8 cellular contexts compared by ENCODE assay signal in the genomic region with DNA sequence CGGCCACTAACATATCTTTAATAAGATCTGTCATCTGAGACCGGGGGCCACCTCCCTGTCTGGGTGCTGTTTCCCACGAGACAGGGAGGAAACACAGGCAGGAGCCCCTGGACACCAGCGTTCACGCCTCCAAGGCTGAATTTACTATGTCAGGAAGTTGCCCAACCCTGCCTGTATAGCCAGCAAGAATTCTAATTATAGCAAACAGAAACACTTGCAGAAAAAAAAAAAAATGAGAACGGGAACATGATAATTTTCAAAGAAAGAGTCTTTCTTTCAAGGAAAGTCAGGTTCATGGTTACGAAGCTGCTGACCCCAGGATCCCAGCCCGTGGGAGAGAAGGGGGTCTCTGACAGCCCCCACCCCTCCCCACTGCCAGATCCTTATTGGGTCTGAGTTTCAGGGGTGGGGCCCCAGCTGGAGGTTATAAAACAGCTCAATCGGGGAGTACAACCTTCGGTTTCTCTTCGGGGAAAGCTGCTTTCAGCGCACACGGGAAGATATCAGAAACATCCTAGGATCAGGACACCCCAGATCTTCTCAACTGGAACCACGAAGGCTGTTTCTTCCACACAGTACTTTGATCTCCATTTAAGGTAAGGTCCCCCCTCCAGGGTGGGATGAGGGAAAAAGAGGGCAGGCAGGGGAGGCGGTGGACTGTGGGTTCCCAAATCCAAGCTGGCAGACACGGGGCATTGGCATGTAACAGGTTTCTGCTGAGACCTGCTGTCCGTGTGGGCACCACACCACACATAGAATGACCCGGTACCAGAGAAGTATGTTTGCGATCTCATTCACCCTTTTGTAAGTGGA. TPM values are rescaled to one million over a fixed set of nuclear protein-coding genes. Genes with fewer than 3 reads are reported as not detected.
DNase-seq lines count a peak whose midpoint lies in the region; ATAC-seq, FAIRE-seq and TF ChIP-seq lines count a peak whose summit lies in the region.

A gene (plus strand): TSS at position 455 of the 813 bp plus-strand sequence. CDS start 4,981 bp downstream, outside the sequence.

- H3K4me3 ChIP-seq in CD8-positive, alpha-beta T cell (ENCODE audit: low read depth, low read length), result peak within 1 kb of the TSS; percentile 40
- peak within 1 kb of the TSS; percentile 60 to 65 for H3K4me3 ChIP-seq in duodenal mucosa (ENCODE audit: low read depth in 1 of 2, low read length in 2 of 2)

- H3K27ac Mint-ChIP-seq in CD8-positive, alpha-beta T cell, result no peak within 1 kb of the TSS
- H3K27ac Mint-ChIP-seq in nephron, result no peak within 1 kb of the TSS

- H3K9me3 Mint-ChIP-seq in CD8-positive, alpha-beta T cell, result no peaks in the 10 kb centered on the region
- peaks cover 8% of the 10 kb centered on the region for H3K9me3 Mint-ChIP-seq in nephron

- POLR2A ChIA-PET in CD8-positive, alpha-beta T cell (lab: Charles Lee), result no interaction called here

- no peaks in the 10 kb centered on the region for H3K9me3 ChIP-seq in CD8-positive, alpha-beta T cell (ENCODE audit: low read length)
- H3K9me3 ChIP-seq in duodenal mucosa (ENCODE audit: control insufficient read depth in 1 of 2, low read length in 2 of 2), result peaks cover 3 to 9% of the 10 kb centered on the region in 2 donors

- H3K36me3 Mint-ChIP-seq in CD8-positive, alpha-beta T cell, result no peaks in the 10 kb centered on the region
- H3K36me3 Mint-ChIP-seq in nephron (ENCODE audit: low read depth), result peaks cover 10% of the 10 kb centered on the region

- no peak for TF ChIP-seq POLR2A in H54 (IDR thresholded peaks at IDR 0.05; ENCODE audit: low read depth, low read length)

- CTCF ChIA-PET in CD8-positive, alpha-beta T cell (lab: Charles Lee), result no interaction called here

- H3K4me3 Mint-ChIP-seq in CD8-positive, alpha-beta T cell, result peak within 1 kb of the TSS; percentile 84
- H3K4me3 Mint-ChIP-seq in nephron, result peak within 1 kb of the TSS; percentile 49 to 80 (median 49)

- H3K27ac ChIP-seq in CD8-positive, alpha-beta T cell (ENCODE audit: low read depth, low read length), result no peak within 1 kb of the TSS
- peak within 1 kb of the TSS; percentile 4 for H3K27ac ChIP-seq in duodenal mucosa (ENCODE audit: low read depth, low read length)

- H3K36me3 ChIP-seq in CD8-positive, alpha-beta T cell (ENCODE audit: insufficient read depth, low read length), result no peaks in the 10 kb centered on the region
- H3K36me3 ChIP-seq in duodenal mucosa (ENCODE audit: control insufficient read depth in 1 of 2, insufficient read depth in 2 of 2, low read length in 2 of 2), result no peaks in the 10 kb centered on the region

- H3K4me1 Mint-ChIP-seq in CD8-positive, alpha-beta T cell (ENCODE audit: low read depth), result peaks cover 18% of the 10 kb centered on the region
- H3K4me1 Mint-ChIP-seq in nephron, result peaks cover 4% of the 10 kb centered on the region

- DNase-seq in CD8-positive, alpha-beta T cell, result no peak
- DNase-seq in NCI-H2227 treated with DMSO at 0.1 percent for 48 hours (lab: John Stamatoyannopoulos, UW), result peak; percentile 20
- no peak for DNase-seq in H54 (ENCODE audit: insufficient read length, low spot score)

- intact Hi-C loops in CD8-positive, alpha-beta T cell (cut with DNase I, micrococcal nuclease), result no loop called here

- H3K9ac ChIP-seq in duodenal mucosa (ENCODE audit: low read depth in 1 of 2, low read length in 2 of 2), result peak within 1 kb of the TSS; percentile 30 to 41

- peaks cover 15% of the 10 kb centered on the region for H3K27me3 Mint-ChIP-seq in CD8-positive, alpha-beta T cell (ENCODE audit: low read depth)
- no peaks in the 10 kb centered on the region for H3K27me3 Mint-ChIP-seq in nephron (ENCODE audit: low read depth)

- TF ChIP-seq CTCF in CD8-positive, alpha-beta T cell (IDR thresholded peaks at IDR 0.05), result no peak
- no peak for TF ChIP-seq CTCF in nephron (IDR thresholded peaks at IDR 0.05; ENCODE audit: unreplicated experiment in 3 of 3)

- H3K27me3 ChIP-seq in CD8-positive, alpha-beta T cell (ENCODE audit: insufficient read depth, low read length), result no peaks in the 10 kb centered on the region
- no peaks in the 10 kb centered on the region for H3K27me3 ChIP-seq in duodenal mucosa (ENCODE audit: control insufficient read depth in 1 of 2, insufficient read depth in 2 of 2, low read length in 2 of 2)

- peaks cover 7% of the 10 kb centered on the region for H3K4me1 ChIP-seq in CD8-positive, alpha-beta T cell (ENCODE audit: insufficient read depth, low read length)
- H3K4me1 ChIP-seq in duodenal mucosa (ENCODE audit: control insufficient read depth in 1 of 2, insufficient read depth in 2 of 2, low read length in 2 of 2), result peaks cover 5 to 7% of the 10 kb centered on the region in 2 donors

- FAIRE-seq in H54 (lab: Jason Lieb, UNC), result no peak

- no peak for ATAC-seq in CD8-positive, alpha-beta T cell
- ATAC-seq in GM21381 (IDR thresholded peaks at IDR 0.05; ENCODE audit: unreplicated experiment) (peak; percentile 64), GM19467 (IDR thresholded peaks at IDR 0.05; ENCODE audit: unreplicated experiment) (no peak), GM18858 (IDR thresholded peaks at IDR 0.05; ENCODE audit: unreplicated experiment) (no peak)

RNA-seq across cellular contexts. Expression of the gene that starts here (rescaled TPM):
- total RNA-seq in CD8-positive, alpha-beta T cell, result 1 to 10 TPM in 1 of 2 experiments, under 1 TPM in 1; 0.94 to 1.1 TPM
